In the genomic region with DNA sequence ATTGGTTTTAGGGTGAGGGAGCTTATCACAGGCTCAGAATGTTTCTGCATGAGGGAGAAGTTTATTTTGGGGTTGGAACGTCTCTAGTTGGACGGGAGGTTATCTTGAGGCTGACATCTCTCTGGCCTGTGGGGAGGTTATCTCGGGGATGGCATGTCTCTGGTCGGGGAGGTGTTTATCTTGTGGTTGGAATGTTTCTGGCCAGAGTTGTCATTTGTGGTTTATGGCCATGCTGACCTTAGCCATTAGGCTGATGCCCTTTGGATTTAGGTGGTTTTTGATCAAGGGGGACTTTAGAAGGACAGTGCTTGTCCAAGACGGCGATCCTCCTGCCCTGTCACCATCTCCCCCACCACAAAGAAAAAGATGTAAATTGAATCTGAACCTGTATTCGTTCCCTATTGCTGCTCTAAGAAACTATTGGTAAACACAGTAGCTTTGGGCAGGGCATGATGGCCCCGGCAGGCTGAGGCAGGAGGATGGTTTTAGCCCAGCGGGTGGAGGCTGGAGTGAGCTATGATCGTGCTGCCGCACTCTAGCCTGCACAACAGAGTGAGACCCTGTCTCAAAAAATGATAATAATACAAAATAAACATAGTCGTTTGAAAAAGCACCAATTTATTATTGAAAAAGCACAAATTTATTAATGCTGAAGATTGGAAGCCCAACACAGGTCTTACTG, we compare ENCODE assay signal across 19 cellular contexts.
"Had no signal": no experiment of that assay in that cellular context is flagged by ENCODE, and none has a peak within 500 bp of the region (broad histone marks: within the 10 kb centered on the region; RNA-seq: fewer than 3 reads in every experiment).

No MANE protein-coding gene starts in this region.

- H3K27me3 Mint-ChIP-seq: activated CD4-positive, alpha-beta T cell treated with anti-CD3 and anti-CD28 coated beads, Interleukin-2, amount 10 ng/mL, durations not matched to agents 24 days and 14 days; stimulated activated naive CD8-positive, alpha-beta T cell treated with anti-CD3 and anti-CD28 coated beads, Interleukin-15, Interleukin-2, amounts not matched to agents 100 ng/mL and 50 ng/mL, for 24 hours had no signal

- H3K4me3 Mint-ChIP-seq: activated CD4-positive, alpha-beta T cell treated with anti-CD3 and anti-CD28 coated beads, Interleukin-2, amount 10 ng/mL, durations not matched to agents 24 days and 14 days; activated T-cell treated with anti-CD3 and anti-CD28 coated beads, Interleukin-2, amount 50 U/mL, for 72 hours; endodermal cell; naive thymus-derived CD8-positive, alpha-beta T cell; stimulated activated naive CD8-positive, alpha-beta T cell treated with anti-CD3 and anti-CD28 coated beads, Interleukin-15, Interleukin-2, amounts not matched to agents 100 ng/mL and 50 ng/mL, for 24 hours; T-helper 1 cell treated with Interleukin-12 subunit alpha and Interleukin-12 subunit beta and Interleukin-4 antibody, amounts not matched to agents 30 μg/mL and 1 μg/mL, for 36 hours had no signal

- H3K9me3 Mint-ChIP-seq: activated CD4-positive, alpha-beta T cell treated with anti-CD3 and anti-CD28 coated beads, Interleukin-2, amount 10 ng/mL, durations not matched to agents 24 days and 14 days; activated T-cell treated with anti-CD3 and anti-CD28 coated beads, Interleukin-2, amount 50 U/mL, for 72 hours; naive thymus-derived CD8-positive, alpha-beta T cell; stimulated activated naive CD8-positive, alpha-beta T cell treated with anti-CD3 and anti-CD28 coated beads, Interleukin-15, Interleukin-2, amounts not matched to agents 100 ng/mL and 50 ng/mL, for 24 hours; T-helper 1 cell treated with Interleukin-12 subunit alpha and Interleukin-12 subunit beta and Interleukin-4 antibody, amounts not matched to agents 30 μg/mL and 1 μg/mL, for 36 hours had no signal

- H3K4me1 Mint-ChIP-seq: naive thymus-derived CD8-positive, alpha-beta T cell had no signal

- H3K4me3 ChIP-seq: ascending aorta, dorsolateral prefrontal cortex, gastroesophageal sphincter, heart right ventricle, lung, skin epidermis, suprapubic skin had no signal

- H3K36me3 ChIP-seq: ascending aorta, gastroesophageal sphincter, suprapubic skin had no signal

- H3K9me3 ChIP-seq: ascending aorta, gastroesophageal sphincter, suprapubic skin had no signal

- DNase-seq: activated CD4-positive, alpha-beta T cell treated with anti-CD3 and anti-CD28 coated beads, Interleukin-2, amount 10 ng/mL, durations not matched to agents 24 days and 14 days; activated CD4-positive, CD25-positive, alpha-beta regulatory T cell; activated CD8-positive, alpha-beta memory T cell treated with anti-CD3 and anti-CD28 coated beads, Interleukin-2, amount 50 U/mL, for 48 hours; activated gamma-delta T cell treated with Interleukin-2 at 50 U/mL for 16 hours; activated T-cell treated with anti-CD3 and anti-CD28 coated beads, Interleukin-2, amount 50 U/mL, for 72 hours; dorsolateral prefrontal cortex; endodermal cell; heart right ventricle; left colon; naive thymus-derived CD8-positive, alpha-beta T cell; stimulated activated CD4-positive, alpha-beta T cell treated with anti-CD3 and anti-CD28 coated beads, Interleukin-4, amount 100 ng/mL, for 24 hours; trophoblast cell had no signal

- H3K4me1 ChIP-seq: ascending aorta, gastroesophageal sphincter, suprapubic skin had no signal

- ATAC-seq: activated T-cell treated with anti-CD3 and anti-CD28 coated beads, Interleukin-2, amount 50 U/mL, for 72 hours; gastroesophageal sphincter; naive thymus-derived CD8-positive, alpha-beta T cell had no signal

- H3K36me3 Mint-ChIP-seq: naive thymus-derived CD8-positive, alpha-beta T cell had no signal

- H3K27me3 ChIP-seq: ascending aorta, gastroesophageal sphincter, heart right ventricle, suprapubic skin had no signal

- H3K27ac Mint-ChIP-seq: activated CD4-positive, alpha-beta T cell treated with anti-CD3 and anti-CD28 coated beads, Interleukin-2, amount 10 ng/mL, durations not matched to agents 24 days and 14 days; activated T-cell treated with anti-CD3 and anti-CD28 coated beads, Interleukin-2, amount 50 U/mL, for 72 hours; endodermal cell; naive thymus-derived CD8-positive, alpha-beta T cell; stimulated activated naive CD8-positive, alpha-beta T cell treated with anti-CD3 and anti-CD28 coated beads, Interleukin-15, Interleukin-2, amounts not matched to agents 100 ng/mL and 50 ng/mL, for 24 hours; T-helper 1 cell treated with Interleukin-12 subunit alpha and Interleukin-12 subunit beta and Interleukin-4 antibody, amounts not matched to agents 30 μg/mL and 1 μg/mL, for 36 hours had no signal

- H3K27ac ChIP-seq: ascending aorta, dorsolateral prefrontal cortex, gastroesophageal sphincter, skin epidermis, suprapubic skin had no signal
